29 cellular contexts compared by ENCODE assay signal in the genomic region with DNA sequence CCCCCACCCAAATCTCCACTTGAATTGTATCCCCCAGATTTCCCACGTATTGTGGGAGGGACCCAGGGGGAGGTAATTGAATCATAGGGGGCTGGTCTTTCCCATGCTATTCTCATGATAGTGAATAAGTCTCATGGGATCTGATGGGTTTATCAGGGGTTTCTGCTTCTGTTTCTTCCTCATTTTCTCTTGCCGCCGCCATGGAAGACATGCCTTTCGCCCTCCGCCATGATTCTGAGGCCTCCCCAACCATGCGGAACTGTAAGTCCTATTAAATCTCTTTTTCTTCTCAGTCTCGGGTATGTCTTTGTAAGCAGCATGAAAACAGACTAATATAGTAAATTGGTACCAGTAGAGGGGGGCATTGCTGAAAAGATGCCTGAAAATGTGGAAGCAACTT. TPM values are rescaled to one million over a fixed set of nuclear protein-coding genes. Genes with fewer than 3 reads are reported as not detected.
"Had no signal": no experiment of that assay in that cellular context is flagged by ENCODE, and none has a peak within 500 bp of the region (broad histone marks: within the 10 kb centered on the region; RNA-seq: fewer than 3 reads in every experiment).

No MANE protein-coding gene starts in this region.

- ATAC-seq: naive thymus-derived CD8-positive, alpha-beta T cell; natural killer cell treated with Interleukin-12 subunit alpha and Interleukin-12 subunit beta and Interleukin-15 and Interleukin-18, amount 100 ng/mL, for 72 hours; pancreas; psoas muscle; right cardiac atrium; right lobe of liver; stimulated activated effector memory CD8-positive, alpha-beta T cell treated with anti-CD3 and anti-CD28 coated beads, Interleukin-12 subunit alpha, Interleukin-12 subunit beta, amount 100 ng/mL, for 72 hours; stimulated activated naive B cell treated with anti-CD40 and anti-IgM and Interleukin-4, amounts not matched to agents 10 μg/mL and 1 μg/mL and 100 μg/mL, for 72 hours had no signal

- DNase-seq: naive thymus-derived CD8-positive, alpha-beta T cell; nephron progenitor cell; nucleus accumbens; pancreas; psoas muscle; right cardiac atrium; right lobe of liver; sigmoid colon; small intestine; stimulated activated CD4-positive, alpha-beta T cell treated with anti-CD3 and anti-CD28 coated beads, Interleukin-15, amount 100 ng/mL, for 24 hours; stimulated activated CD4-positive, alpha-beta T cell treated with anti-CD3 and anti-CD28 coated beads, Interleukin-2, amount 100 ng/mL, for 24 hours; stimulated activated CD4-positive, alpha-beta T cell treated with anti-CD3 and anti-CD28 coated beads, Interleukin-2, amount 100 ng/mL, for 48 hours; stimulated activated CD4-positive, alpha-beta T cell treated with anti-CD3 and anti-CD28 coated beads, Interleukin-4, amount 100 ng/mL, for 24 hours; stimulated activated naive B cell treated with anti-CD40 and anti-IgM and Interleukin-4, amounts not matched to agents 10 μg/mL and 1 μg/mL and 100 μg/mL, for 72 hours; stimulated activated naive CD4-positive, alpha-beta T cell treated with Interleukin-2 at 50 U/mL for 16 hours; stomach; thyroid gland; trophoblast cell; upper lobe of left lung had no signal

- H3K9me3 ChIP-seq: neutrophil, pancreas, psoas muscle, right lobe of liver, sigmoid colon, thoracic aorta, thyroid gland, tibial nerve, upper lobe of left lung, vagina had no signal

- FAIRE-seq: pancreas, small intestine, urothelium cell line had no signal

- H3K27me3 ChIP-seq: neutrophil, right lobe of liver, thyroid gland, tibial nerve, vagina had no signal

- H3K27ac ChIP-seq: neutrophil, pancreas, psoas muscle, right lobe of liver, sigmoid colon, stomach, thoracic aorta, thyroid gland, tibial nerve, upper lobe of left lung, vagina had no signal

- H3K9me3 Mint-ChIP-seq: natural killer cell treated with Interleukin-12 subunit alpha and Interleukin-12 subunit beta and Interleukin-15 and Interleukin-18, amount 100 ng/mL, for 72 hours; stimulated activated effector memory CD8-positive, alpha-beta T cell treated with anti-CD3 and anti-CD28 coated beads, Interleukin-12 subunit alpha, Interleukin-12 subunit beta, amount 100 ng/mL, for 72 hours had no signal

- H3K4me1 Mint-ChIP-seq: stimulated activated effector memory CD8-positive, alpha-beta T cell treated with anti-CD3 and anti-CD28 coated beads, Interleukin-12 subunit alpha, Interleukin-12 subunit beta, amount 100 ng/mL, for 72 hours had no signal

- H3K36me3 Mint-ChIP-seq: naive thymus-derived CD8-positive, alpha-beta T cell; natural killer cell treated with Interleukin-12 subunit alpha and Interleukin-12 subunit beta and Interleukin-15 and Interleukin-18, amount 100 ng/mL, for 72 hours; stimulated activated effector memory CD8-positive, alpha-beta T cell treated with anti-CD3 and anti-CD28 coated beads, Interleukin-12 subunit alpha, Interleukin-12 subunit beta, amount 100 ng/mL, for 72 hours had no signal

- H3K27ac Mint-ChIP-seq: naive thymus-derived CD8-positive, alpha-beta T cell; natural killer cell treated with Interleukin-12 subunit alpha and Interleukin-12 subunit beta and Interleukin-15 and Interleukin-18, amount 100 ng/mL, for 72 hours; nephron progenitor cell; progenitor cell of endocrine pancreas; stimulated activated effector memory CD8-positive, alpha-beta T cell treated with anti-CD3 and anti-CD28 coated beads, Interleukin-12 subunit alpha, Interleukin-12 subunit beta, amount 100 ng/mL, for 72 hours; stimulated activated naive B cell treated with anti-CD40 and anti-IgM and Interleukin-4, amounts not matched to agents 10 μg/mL and 1 μg/mL and 100 μg/mL, for 72 hours; stimulated activated naive CD8-positive, alpha-beta T cell treated with anti-CD3 and anti-CD28 coated beads, Interleukin-15, Interleukin-2, amounts not matched to agents 100 ng/mL and 50 ng/mL, for 24 hours had no signal

- H3K4me1 ChIP-seq: pancreas, right lobe of liver had no signal

- H3K36me3 ChIP-seq: neutrophil, pancreas, right lobe of liver, sigmoid colon, stomach, thoracic aorta, thyroid gland, tibial nerve, upper lobe of left lung, vagina had no signal

- H3K4me3 Mint-ChIP-seq: naive thymus-derived CD8-positive, alpha-beta T cell; natural killer cell treated with Interleukin-12 subunit alpha and Interleukin-12 subunit beta and Interleukin-15 and Interleukin-18, amount 100 ng/mL, for 72 hours; nephron progenitor cell; neural crest cell; stimulated activated effector memory CD8-positive, alpha-beta T cell treated with anti-CD3 and anti-CD28 coated beads, Interleukin-12 subunit alpha, Interleukin-12 subunit beta, amount 100 ng/mL, for 72 hours; stimulated activated naive B cell treated with anti-CD40 and anti-IgM and Interleukin-4, amounts not matched to agents 10 μg/mL and 1 μg/mL and 100 μg/mL, for 72 hours; stimulated activated naive CD8-positive, alpha-beta T cell treated with anti-CD3 and anti-CD28 coated beads, Interleukin-15, Interleukin-2, amounts not matched to agents 100 ng/mL and 50 ng/mL, for 24 hours had no signal

- H3K4me3 ChIP-seq: pancreas, psoas muscle, right lobe of liver, sigmoid colon, stomach, thoracic aorta, thyroid gland, tibial nerve, upper lobe of left lung, vagina had no signal

RNA-seq across cellular contexts. Expression of gene NLRP3, which starts 51.0 kb away (rescaled TPM):
- total RNA-seq: progenitor cell of endocrine pancreas had no signal
